Comparison of ENCODE assay signal across 10 cellular contexts in the genomic region with DNA sequence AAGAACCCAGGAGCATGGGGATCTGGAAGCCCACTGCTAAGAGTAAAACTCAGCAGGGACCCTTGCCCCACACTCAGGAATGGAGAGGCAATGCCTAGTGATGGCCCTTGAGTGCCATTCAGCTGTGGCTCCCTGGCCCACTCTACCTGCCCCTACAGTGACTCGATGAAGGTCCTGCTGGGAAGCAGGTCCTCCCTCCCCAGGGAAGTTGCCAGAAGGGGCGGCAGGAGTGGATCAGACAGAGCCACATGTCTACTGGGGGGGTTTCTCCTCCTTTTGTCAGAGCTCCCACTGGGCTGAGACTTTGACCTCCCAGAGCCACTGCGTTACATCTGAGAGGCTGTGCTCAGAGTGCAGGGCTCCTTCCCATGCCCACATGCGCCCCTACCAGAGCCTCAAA. TPM values are rescaled to one million over a fixed set of nuclear protein-coding genes. Genes with fewer than 3 reads are reported as not detected.
DNase-seq lines count a peak whose midpoint lies in the region; ATAC-seq and TF ChIP-seq lines count a peak whose summit lies in the region.
"Had no signal": no experiment of that assay in that cellular context is flagged by ENCODE, and none has a peak within 500 bp of the region (broad histone marks: within the 10 kb centered on the region; RNA-seq: fewer than 3 reads in every experiment).

No MANE protein-coding gene starts in this region.

- H3K4me1 Mint-ChIP-seq in Caco-2 (ENCODE audit: low read depth, unreplicated experiment) (peaks cover 6% of the 10 kb centered on the region), endodermal cell (no peaks in the 10 kb centered on the region)

- no peak overlapping the region for H2AFZ ChIP-seq in OCI-LY7 (ENCODE audit: low read length)

- peaks cover 4% of the 10 kb centered on the region; the same call in 1 of the 2 replicates for H3K4me1 ChIP-seq in Caco-2
- H3K4me1 ChIP-seq in OCI-LY7 (ENCODE audit: insufficient read depth, low read length, poor library complexity, severe bottlenecking) = peaks cover 34% of the 10 kb centered on the region
- H3K4me1 ChIP-seq in endodermal cell (ENCODE audit: control insufficient read depth, insufficient read depth, low read length) = no peaks in the 10 kb centered on the region
- peaks cover 6 to 44% of the 10 kb centered on the region in 2 donors for H3K4me1 ChIP-seq in left lung

- H3K27me3 ChIP-seq in Caco-2 (replicated peaks; ENCODE audit: control insufficient read depth, insufficient read depth, low read length) (no peaks in the 10 kb centered on the region), endodermal cell (ENCODE audit: control insufficient read depth, insufficient read depth, low read length, poor library complexity, severe bottlenecking) (no peaks in the 10 kb centered on the region), left lung (no peaks in the 10 kb centered on the region)

- H4K20me1 ChIP-seq in OCI-LY7 (ENCODE audit: insufficient read depth, low read length) = no peaks in the 10 kb centered on the region

- POLR2A ChIA-PET in Caco-2 (lab: Charles Lee) (interaction anchor here (1.7 to 1.9 kb wide), 3 partner anchors 11 to 38 kb away, joined by 8 to 16 read pairs (median 8); partner anchors contain the start of genes FAM3A and LAGE3), OCI-LY7 (lab: Charles Lee) (interaction anchor here (2.6 to 2.8 kb wide), 2 partner anchors 8 to 38 kb away, joined by 12 to 26 read pairs; no protein-coding TSS in a partner anchor)

- no peak for ATAC-seq in sciatic nerve
- no peak for ATAC-seq in HG02973 (IDR thresholded peaks at IDR 0.05; ENCODE audit: unreplicated experiment)
- no peak for ATAC-seq in left lung

- 93% methylated on average over 4 of the region's 4 CpGs; no CpG with 5 or more reads in 1 of the 2 experiments for WGBS in endodermal cell (ENCODE audit: insufficient coverage in 1 of 2, insufficient read length in 1 of 2), 2 experiments

- H3K4me3 Mint-ChIP-seq in Caco-2 (ENCODE audit: unreplicated experiment) (peak overlapping the region; percentile 73), endodermal cell (peak overlapping the region; percentile 72)

- peak overlapping the region; percentile 4; the same call in 1 of the 2 replicates for H3K4me3 ChIP-seq in Caco-2 (ENCODE audit: low read depth, low read length)
- H3K4me3 ChIP-seq in OCI-LY7 (ENCODE audit: low read depth, low read length, poor library complexity, severe bottlenecking) = peak overlapping the region; percentile 79
- peak overlapping the region; percentile 76 for H3K4me3 ChIP-seq in endodermal cell (ENCODE audit: low read length)
- H3K4me3 ChIP-seq in left lung = peak overlapping the region in 1 of 2 donors; percentile 54

- peak overlapping the region; percentile 45 for H3K27ac ChIP-seq in OCI-LY7 (ENCODE audit: low read depth, low read length, poor library complexity, severe bottlenecking)
- no peak overlapping the region for H3K27ac ChIP-seq in endodermal cell (ENCODE audit: low read depth, low read length)
- no peak overlapping the region for H3K27ac ChIP-seq in left lung

- peak overlapping the region; percentile 92 for H3K27ac Mint-ChIP-seq in Caco-2 (ENCODE audit: unreplicated experiment)
- H3K27ac Mint-ChIP-seq in endodermal cell = no peak overlapping the region

- CTCF ChIA-PET in Caco-2 (lab: Charles Lee) (interaction anchor here (1.7 kb wide), 1 partner anchor 116 kb away, joined by 7 read pairs; no protein-coding TSS in a partner anchor), OCI-LY7 (lab: Charles Lee; ENCODE audit: unreplicated experiment) (no interaction called here)

- H3K4me2 ChIP-seq in OCI-LY7 (ENCODE audit: low read length) = peak overlapping the region; percentile 98

- DNase-seq in Caco-2 = no peak
- DNase-seq in OCI-LY7 (ENCODE audit: low spot score) = no peak
- DNase-seq in endodermal cell = no peak
- peak; percentile 54 for DNase-seq in sciatic nerve (ENCODE audit: low spot score)
- no peak for DNase-seq in GM03348 (ENCODE audit: low spot score)
- no peak for DNase-seq in left lung
- DNase-seq in NOMO-1 treated with dmso at 0.1 percent for 144 hours (lab: John Stamatoyannopoulos, UW; ENCODE audit: unreplicated experiment) = no peak
- DNase-seq: NCI-H2029, WERI-Rb-1 had no signal

- no TSS peak for BruUV-seq in Caco-2 (replicated peaks; lab: Mats Ljungman, UMichigan)
- no TSS peak for BruUV-seq in OCI-LY7 (replicated peaks; lab: Mats Ljungman, UMichigan)

- no peaks in the 10 kb centered on the region for H3K9me2 ChIP-seq in OCI-LY7 (ENCODE audit: insufficient read depth, low read length)

- peaks cover 16% of the 10 kb centered on the region for H3K79me2 ChIP-seq in OCI-LY7 (ENCODE audit: insufficient read depth, low read depth, low read length)

- H3K36me3 Mint-ChIP-seq in Caco-2 (ENCODE audit: insufficient read depth, unreplicated experiment) = peaks cover 5% of the 10 kb centered on the region
- peaks cover 6% of the 10 kb centered on the region for H3K36me3 Mint-ChIP-seq in endodermal cell (ENCODE audit: low read depth)

- no peaks in the 10 kb centered on the region for H3K9me3 ChIP-seq in Caco-2
- H3K9me3 ChIP-seq in OCI-LY7 (ENCODE audit: low read length) = no peaks in the 10 kb centered on the region
- no peaks in the 10 kb centered on the region for H3K9me3 ChIP-seq in endodermal cell (ENCODE audit: control insufficient read depth, low read length)
- no peaks in the 10 kb centered on the region for H3K9me3 ChIP-seq in left lung

- H3K9me3 Mint-ChIP-seq in Caco-2 (ENCODE audit: unreplicated experiment) (no peaks in the 10 kb centered on the region), endodermal cell (peaks cover 64% of the 10 kb centered on the region)

- intact Hi-C loops in Caco-2 (cut with micrococcal nuclease; ENCODE audit: unreplicated experiment) (no loop called here), OCI-LY7 (cut with micrococcal nuclease; ENCODE audit: unreplicated experiment) (loop anchor here (5.0 kb wide), 1 partner anchor 38 kb away; no protein-coding TSS in a partner anchor), sciatic nerve (cut with DNase I) (no loop called here), left lung (cut with DNase I) (no loop called here)

- H3K9ac ChIP-seq in endodermal cell (ENCODE audit: extremely low read depth, low read length, poor library complexity, severe bottlenecking) = no peak overlapping the region

- TF ChIP-seq CTCF in Caco-2 (IDR thresholded peaks at IDR 0.05; ENCODE audit: insufficient read depth in 1 of 2, low read depth in 1 of 2, low read length in 1 of 2, severe bottlenecking in 1 of 2, unreplicated experiment in 1 of 2) = no peak
- no peak for TF ChIP-seq CTCF in OCI-LY7 (conservative IDR thresholded peaks at IDR 0.05; ENCODE audit: low read length)
- TF ChIP-seq CTCF in endodermal cell (conservative IDR thresholded peaks at IDR 0.05) = no peak
- TF ChIP-seq CTCF in left lung (IDR thresholded peaks at IDR 0.05) = no peak

- H3K36me3 ChIP-seq in Caco-2 (ENCODE audit: control insufficient read depth, insufficient read depth, low read length) (0 out of 2 replicates have a peak, but pooled peaks cover 1% of the 10 kb centered on the region), OCI-LY7 (ENCODE audit: insufficient read depth, low read length) (peaks cover 18% of the 10 kb centered on the region), endodermal cell (ENCODE audit: control insufficient read depth, insufficient read depth, low read length) (peaks cover 3% of the 10 kb centered on the region), left lung (peaks cover 0 to 9% of the 10 kb centered on the region in 2 donors)

- H3K27me3 Mint-ChIP-seq in Caco-2 (ENCODE audit: insufficient read depth, unreplicated experiment) (no peaks in the 10 kb centered on the region), endodermal cell (ENCODE audit: insufficient read depth) (peaks cover 1% of the 10 kb centered on the region)

RNA-seq across cellular contexts. Expression of gene SLC10A3, which starts 1.2 kb away (rescaled TPM):
- 19.6 and 22.5 TPM in 2 replicates for total RNA-seq in Caco-2 (2022)
- total RNA-seq in OCI-LY7 (2014; rRNA removed; shearing (Covaris generic)) = 12.4 and 14.1 TPM in 2 replicates
- total RNA-seq in OCI-LY7 (2022) = 12.7 and 15.6 TPM in 2 replicates
- total RNA-seq in endodermal cell = 1 to 10 TPM; 5.4 to 9.1 TPM
- 7.4 TPM for polyA plus RNA-seq in endodermal cell (2013, experiment 1 of 2)
- polyA plus RNA-seq in endodermal cell (2013, experiment 2 of 2) = 7.8 TPM
- 17.7 TPM for total RNA-seq in sciatic nerve
- total RNA-seq in left lung = 10 to 100 TPM; 25.1 to 26.8 TPM

RNA-seq across cellular contexts. Expression of gene UBL4A, which starts 2.8 kb away (rescaled TPM):
- 38.8 and 42.5 TPM in 2 replicates for total RNA-seq in Caco-2 (2022)
- total RNA-seq in OCI-LY7 (2014; rRNA removed; shearing (Covaris generic)) = 76.0 and 89.9 TPM in 2 replicates
- 49.4 and 49.7 TPM in 2 replicates for total RNA-seq in OCI-LY7 (2022)
- 10 to 100 TPM; 29.1 to 35.9 TPM for total RNA-seq in endodermal cell
- polyA plus RNA-seq in endodermal cell (2013, experiment 1 of 2) = 24.5 TPM
- 24.5 TPM for polyA plus RNA-seq in endodermal cell (2013, experiment 2 of 2)
- total RNA-seq in sciatic nerve = 29.4 TPM
- total RNA-seq in left lung = 10 to 100 TPM; 33.4 to 37.9 TPM

RNA-seq across cellular contexts. Expression of gene LAGE3, which starts 10.1 kb away (rescaled TPM):
- total RNA-seq in Caco-2 (2022) (26.0 and 26.7 TPM in 2 replicates), OCI-LY7 (2022) (31.3 and 40.6 TPM in 2 replicates), endodermal cell (10 to 100 TPM; 29.5 to 34.1 TPM), sciatic nerve (10.6 TPM), left lung (10 to 100 TPM; 20.9 to 21.0 TPM)
- 53.2 and 70.1 TPM in 2 replicates for total RNA-seq in OCI-LY7 (2014; rRNA removed; shearing (Covaris generic))
- 27.7 TPM for polyA plus RNA-seq in endodermal cell (2013, experiment 1 of 2)
- 27.9 TPM for polyA plus RNA-seq in endodermal cell (2013, experiment 2 of 2)

RNA-seq across cellular contexts. Expression of gene FAM3A, which starts 26.9 kb away (rescaled TPM):
- total RNA-seq in Caco-2 (2022) (23.0 and 27.3 TPM in 2 replicates), OCI-LY7 (2022) (21.9 and 24.6 TPM in 2 replicates), endodermal cell (10 to 100 TPM; 23.6 to 24.3 TPM), sciatic nerve (40.3 TPM), left lung (10 to 100 TPM; 35.3 to 43.6 TPM)
- total RNA-seq in OCI-LY7 (2014; rRNA removed; shearing (Covaris generic)) = 15.3 and 16.4 TPM in 2 replicates
- 27.7 TPM for polyA plus RNA-seq in endodermal cell (2013, experiment 1 of 2)
- 26.2 TPM for polyA plus RNA-seq in endodermal cell (2013, experiment 2 of 2)

RNA-seq across cellular contexts. Expression of gene PLXNA3, which starts 31.1 kb away (rescaled TPM):
- 58.4 and 61.5 TPM in 2 replicates for total RNA-seq in Caco-2 (2022)
- 0.28 and 5.6 TPM in 2 replicates for total RNA-seq in OCI-LY7 (2014; rRNA removed; shearing (Covaris generic))
- total RNA-seq in OCI-LY7 (2022) = 5.2 and 8.0 TPM in 2 replicates
- total RNA-seq in endodermal cell = 10 to 100 TPM; 52.6 to 68.8 TPM
- 68.6 TPM for polyA plus RNA-seq in endodermal cell (2013, experiment 1 of 2)
- 65.1 TPM for polyA plus RNA-seq in endodermal cell (2013, experiment 2 of 2)
- total RNA-seq in sciatic nerve = 73.0 TPM
- total RNA-seq in left lung = 10 to 100 TPM; 62.4 to 83.6 TPM
